In the genomic region with DNA sequence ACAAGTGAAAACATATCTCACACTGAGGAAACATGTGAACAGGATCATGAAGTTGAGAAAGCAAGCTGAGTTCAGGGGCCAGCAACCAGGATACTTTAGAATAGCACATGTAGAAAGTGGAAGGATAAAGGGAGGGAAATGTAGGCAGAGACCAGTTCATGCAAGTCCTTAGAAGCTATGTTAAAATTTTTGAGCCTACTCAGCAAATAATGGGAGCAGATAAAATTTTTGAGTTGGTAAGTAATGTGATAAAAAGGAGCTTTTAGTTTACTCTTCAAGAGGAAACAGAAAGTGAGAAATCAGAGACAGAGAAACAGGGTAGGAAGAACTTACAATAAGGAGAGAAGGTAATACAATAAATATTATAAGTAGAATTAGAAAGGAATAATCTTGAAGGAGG, we compare ENCODE assay signal across 2 cellular contexts.
TF ChIP-seq lines count a peak whose summit lies in the region.

No MANE protein-coding gene starts in this region.

TF ChIP-seq in HepG2, 621 proteins besides CTCF, POLR2A, EP300 and RAD21:
- TF ChIP-seq MAFF (IDR thresholded peaks at IDR 0.05; ENCODE audit: low read depth, low read length) (peak; percentile 80), ZNF672 (CRISPR knock-in tag; IDR thresholded peaks at IDR 0.05) (no peak), MAFK (conservative IDR thresholded peaks at IDR 0.05 in 1 of 2, IDR thresholded peaks at IDR 0.05 in 1 of 2; ENCODE audit: low read length in 2 of 2) (peak; percentile 67 to 90)

TF ChIP-seq in IMR-90, 13 proteins besides CTCF, POLR2A, EP300 and RAD21:
- TF ChIP-seq RFX5 (IDR thresholded peaks at IDR 0.05; ENCODE audit: low read depth, low read length) (no peak), MAFK (IDR thresholded peaks at IDR 0.05; ENCODE audit: low read depth, low read length) (peak; percentile 88)
